ENCODE assay signal across 18 cellular contexts in the genomic region with DNA sequence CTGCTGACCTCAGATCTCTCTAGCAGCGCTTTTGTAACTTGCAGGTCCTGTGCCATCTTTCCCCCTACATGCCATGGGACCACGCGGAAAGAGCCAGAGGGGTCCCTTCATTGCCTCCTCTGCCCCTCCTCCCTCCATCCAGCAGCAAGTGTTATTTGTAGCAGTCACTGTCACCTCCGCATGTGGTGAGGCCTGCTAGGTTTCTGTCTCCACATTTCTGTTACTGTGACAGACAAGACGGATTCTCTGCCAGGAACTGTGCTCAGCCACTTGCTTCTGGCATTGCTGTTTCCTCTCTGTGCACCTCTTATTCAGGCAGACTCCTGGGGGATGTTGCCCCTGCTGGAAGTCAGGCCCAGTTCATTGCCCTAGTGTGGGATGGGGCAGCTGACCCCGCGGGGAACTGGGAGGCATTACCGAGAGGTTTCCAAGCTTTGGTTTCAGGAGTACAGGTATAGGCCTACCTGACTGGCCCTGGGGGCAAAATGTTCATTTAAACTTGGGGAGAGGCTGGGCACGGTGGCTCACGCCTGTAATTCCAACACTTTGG.
DNase-seq lines count a peak whose midpoint lies in the region; ATAC-seq, FAIRE-seq and TF ChIP-seq lines count a peak whose summit lies in the region.
"Had no signal": no experiment of that assay in that cellular context is flagged by ENCODE, and none has a peak within 500 bp of the region (broad histone marks: within the 10 kb centered on the region; RNA-seq: fewer than 3 reads in every experiment).

No MANE protein-coding gene starts in this region.

- no peak overlapping the region for H2BK15ac ChIP-seq in H1 (ENCODE audit: low read length)

- H3K4me1 Mint-ChIP-seq in GM23338 (peaks cover 23% of the 10 kb centered on the region), progenitor cell of endocrine pancreas (ENCODE audit: low read depth) (peaks cover 23% of the 10 kb centered on the region)
- peaks cover 10% of the 10 kb centered on the region for H3K4me1 Mint-ChIP-seq in activated T-cell treated with anti-CD3 and anti-CD28 coated beads, Interleukin-2, amount 50 U/mL, for 72 hours (ENCODE audit: low read depth)
- H3K4me1 Mint-ChIP-seq: CD8-positive, alpha-beta memory T cell had no signal

- H3K27ac ChIP-seq in GM23338 (ENCODE audit: low read depth), result no peak overlapping the region
- no peak overlapping the region for H3K27ac ChIP-seq in H1 (ENCODE audit: low read depth, low read length)
- H3K27ac ChIP-seq in iPS-20b (ENCODE audit: low read length), result peak overlapping the region; percentile 33
- H3K27ac ChIP-seq in testis, result no peak overlapping the region

- H3K9ac ChIP-seq in H1 (replicated peaks in 1 of 4; ENCODE audit: extremely low read depth in 1 of 4, low read depth in 3 of 4, low read length in 3 of 4) (no peak overlapping the region), iPS-20b (ENCODE audit: low read depth, low read length) (no peak overlapping the region)

- no peaks in the 10 kb centered on the region for H4K20me1 ChIP-seq in GM23338 (replicated peaks; ENCODE audit: insufficient read depth)
- no peaks in the 10 kb centered on the region for H4K20me1 ChIP-seq in H1 (replicated peaks in 1 of 2; ENCODE audit: control insufficient read depth in 1 of 2, insufficient read depth in 2 of 2, low read length in 2 of 2)

- WGBS in H1 (ENCODE audit: extremely low coverage in 1 of 2, insufficient coverage in 1 of 2, insufficient read length in 1 of 2, insufficient replicate concordance in 2 of 2, low coverage in 1 of 2, low lambda C conversion rate in 2 of 2, missing lambda C conversion rate in 1 of 2), 2 experiments, result 83% methylated on average over 10 of the region's 10 CpGs; no CpG with 5 or more reads in 1 of the 2 experiments
- WGBS in testis, 2 donors, result 88% methylated on average over 10 of the region's 10 CpGs

- no peak overlapping the region for H2BK120ac ChIP-seq in H1 (replicated peaks; ENCODE audit: low read depth, low read length)

- H3K27ac Mint-ChIP-seq in GM23338 (peak overlapping the region; percentile 57; the same call in 1 of the 2 replicates), progenitor cell of endocrine pancreas (peak overlapping the region; percentile 12)
- H3K27ac Mint-ChIP-seq in activated T-cell treated with anti-CD3 and anti-CD28 coated beads, Interleukin-2, amount 50 U/mL, for 72 hours, result no peak overlapping the region

- intact Hi-C loops in testis (cut with DNase I; ENCODE audit: low total_unique reads), result no loop called here

- no peaks in the 10 kb centered on the region for H3K79me2 ChIP-seq in GM23338 (replicated peaks; ENCODE audit: insufficient read depth)
- no peaks in the 10 kb centered on the region for H3K79me2 ChIP-seq in H1 (ENCODE audit: control insufficient read depth in 1 of 2, insufficient read depth in 2 of 2, low read length in 2 of 2)

- H2AFZ ChIP-seq in GM23338 (no peak overlapping the region), H1 (ENCODE audit: low read length) (no peak overlapping the region)

- H2BK20ac ChIP-seq in H1 (ENCODE audit: low read length), result no peak overlapping the region

- no peak overlapping the region for H3K14ac ChIP-seq in H1 (ENCODE audit: insufficient read length)

- H3K4me2 ChIP-seq in GM23338, result no peak overlapping the region
- H3K4me2 ChIP-seq in H1 (ENCODE audit: insufficient read depth in 1 of 2, low read depth in 2 of 2, low read length in 2 of 2), result no peak overlapping the region

- peaks cover 4% of the 10 kb centered on the region; the same call in 1 of the 2 replicates for H3K4me1 ChIP-seq in GM23338 (ENCODE audit: insufficient read depth)
- peaks cover 0 to 15% (median under 1%) of the 10 kb centered on the region in 4 experiments; a peak in 3 of 7 replicates for H3K4me1 ChIP-seq in H1 (replicated peaks in 1 of 4; ENCODE audit: control insufficient read depth in 3 of 4, insufficient read depth in 4 of 4, low read length in 3 of 4)
- 0 out of 2 replicates have a peak, but pooled peaks cover 4% of the 10 kb centered on the region for H3K4me1 ChIP-seq in iPS-20b (ENCODE audit: insufficient read depth, low read length)
- H3K4me1 ChIP-seq in testis, result no peaks in the 10 kb centered on the region

- no peak overlapping the region for H4K5ac ChIP-seq in H1 (ENCODE audit: insufficient read length, low read depth, low read length)

- no peak for TF ChIP-seq CTCF in GM23338 (conservative IDR thresholded peaks at IDR 0.05; ENCODE audit: low read depth in 2 of 2)
- no peak for TF ChIP-seq CTCF in H1 (IDR thresholded peaks at IDR 0.05; ENCODE audit: control extremely low read depth in 1 of 3, insufficient read depth in 1 of 3, low read depth in 1 of 3, low read length in 3 of 3)
- no peak for TF ChIP-seq CTCF in progenitor cell of endocrine pancreas (IDR thresholded peaks at IDR 0.05; ENCODE audit: unreplicated experiment)
- TF ChIP-seq CTCF in testis (IDR thresholded peaks at IDR 0.05), result no peak

- peak; percentile 50 for ATAC-seq in GM23338
- no peak for ATAC-seq in activated T-cell treated with anti-CD3 and anti-CD28 coated beads, Interleukin-2, amount 50 U/mL, for 72 hours (replicated peaks in 1 of 2)
- ATAC-seq: Panc1 had no signal

- H2AK5ac ChIP-seq in H1 (ENCODE audit: low read depth, low read length), result no peak overlapping the region

- CTCF ChIA-PET in H1 (lab: Charles Lee; ENCODE audit: partially characterized antibody), result interaction anchor here (1.0 to 6.5 kb wide), 7 partner anchors 14 to 78 kb away, joined by 3 to 44 read pairs (median 4); no protein-coding TSS in a partner anchor

- no peaks in the 10 kb centered on the region for H3K23me2 ChIP-seq in H1 (ENCODE audit: low read depth, low read length)

- no peak for TF ChIP-seq POLR2A in H1 (IDR thresholded peaks at IDR 0.05; ENCODE audit: control extremely low read depth in 1 of 2, low read depth in 2 of 2, low read length in 2 of 2)
- no peak for TF ChIP-seq POLR2A in testis (IDR thresholded peaks at IDR 0.05)

- H3K23ac ChIP-seq in H1 (ENCODE audit: insufficient read length), result no peak overlapping the region

- H3K27me3 ChIP-seq in GM23338 (ENCODE audit: insufficient read depth), result no peaks in the 10 kb centered on the region
- no peaks in the 10 kb centered on the region for H3K27me3 ChIP-seq in H1 (replicated peaks in 1 of 4; ENCODE audit: control insufficient read depth in 3 of 4, extremely low read depth in 1 of 4, insufficient read depth in 3 of 4, low read length in 3 of 4)
- no peaks in the 10 kb centered on the region for H3K27me3 ChIP-seq in iPS-20b (ENCODE audit: insufficient read depth, low read length)
- no peaks in the 10 kb centered on the region for H3K27me3 ChIP-seq in testis

- no peak overlapping the region for H3K56ac ChIP-seq in H1 (replicated peaks; ENCODE audit: insufficient read length, low read depth, low read length)

- no peak overlapping the region for H3K4ac ChIP-seq in H1 (replicated peaks; ENCODE audit: insufficient read length, low read depth, low read length)

- no peak overlapping the region for H4K91ac ChIP-seq in H1 (replicated peaks; ENCODE audit: insufficient read length, low read length)

- no peak overlapping the region for H3K18ac ChIP-seq in H1 (ENCODE audit: extremely low read depth, low read length)

- TF ChIP-seq RAD21 in H1 (IDR thresholded peaks at IDR 0.05 in 1 of 2, conservative IDR thresholded peaks at IDR 0.05 in 1 of 2; ENCODE audit: low read depth in 2 of 2, low read length in 2 of 2), result no peak; a peak in 1 of 4 replicates

- H3K9me3 Mint-ChIP-seq in GM23338, result no peaks in the 10 kb centered on the region; the same call in 2 of the 3 replicates
- H3K9me3 Mint-ChIP-seq in progenitor cell of endocrine pancreas (ENCODE audit: low read depth), result no peaks in the 10 kb centered on the region
- no peaks in the 10 kb centered on the region for H3K9me3 Mint-ChIP-seq in activated T-cell treated with anti-CD3 and anti-CD28 coated beads, Interleukin-2, amount 50 U/mL, for 72 hours
- H3K9me3 Mint-ChIP-seq: CD8-positive, alpha-beta memory T cell had no signal

- H3K36me3 Mint-ChIP-seq in GM23338 (ENCODE audit: low read depth) (no peaks in the 10 kb centered on the region), progenitor cell of endocrine pancreas (ENCODE audit: insufficient read depth) (no peaks in the 10 kb centered on the region)
- H3K36me3 Mint-ChIP-seq in activated T-cell treated with anti-CD3 and anti-CD28 coated beads, Interleukin-2, amount 50 U/mL, for 72 hours (ENCODE audit: insufficient read depth in 2 of 2), result no peaks in the 10 kb centered on the region
- H3K36me3 Mint-ChIP-seq: CD8-positive, alpha-beta memory T cell had no signal

- H2BK5ac ChIP-seq in H1 (ENCODE audit: low read depth, low read length), result no peak overlapping the region

- no peak for FAIRE-seq in H1 (lab: Jason Lieb, UNC)
- FAIRE-seq: H54 had no signal

- H3K4me3 ChIP-seq in GM23338 (no peak overlapping the region), H1 (ENCODE audit: extremely low read depth in 1 of 4, insufficient read depth in 2 of 4, low read depth in 3 of 4, low read length in 4 of 4) (no peak overlapping the region), iPS-20b (ENCODE audit: low read length) (no peak overlapping the region), testis (no peak overlapping the region)

- no peaks in the 10 kb centered on the region for H3K79me1 ChIP-seq in H1 (ENCODE audit: low read depth, low read length)

- H3K9me2 ChIP-seq in GM23338 (ENCODE audit: insufficient read depth), result no peaks in the 10 kb centered on the region

- 0 out of 4 replicates have a peak, but pooled peaks cover 0 to 1% of the 10 kb centered on the region in 2 experiments for H3K9me3 ChIP-seq in H1 (ENCODE audit: insufficient read depth in 2 of 2, low read depth in 1 of 2, low read length in 1 of 2)
- H3K9me3 ChIP-seq in iPS-20b (ENCODE audit: insufficient read depth, low read depth, low read length), result no peaks in the 10 kb centered on the region; the same call in 1 of the 2 replicates
- H3K9me3 ChIP-seq in testis, result no peaks in the 10 kb centered on the region

- H3K4me3 Mint-ChIP-seq in GM23338 (no peak overlapping the region), progenitor cell of endocrine pancreas (ENCODE audit: low read depth) (no peak overlapping the region)
- H3K4me3 Mint-ChIP-seq in activated T-cell treated with anti-CD3 and anti-CD28 coated beads, Interleukin-2, amount 50 U/mL, for 72 hours, result no peak overlapping the region
- H3K4me3 Mint-ChIP-seq: CD8-positive, alpha-beta memory T cell had no signal

- H3F3A ChIP-seq in GM23338 (replicated peaks; ENCODE audit: low read depth), result no peaks in the 10 kb centered on the region

- POLR2A ChIA-PET in H1 (lab: Charles Lee; ENCODE audit: partially characterized antibody), result no interaction called here

- DNase-seq in GM23338 (ENCODE audit: low spot score) (no peak), H1 (ENCODE audit: low read depth in 1 of 2, low spot score in 2 of 2) (no peak), progenitor cell of endocrine pancreas (ENCODE audit: low spot score, unreplicated experiment) (no peak), testis (no peak), DMS153 (lab: John Stamatoyannopoulos, UW) (no peak)
- no peak for DNase-seq in activated T-cell treated with anti-CD3 and anti-CD28 coated beads, Interleukin-2, amount 50 U/mL, for 72 hours
- DNase-seq: ACHN; CD8-positive, alpha-beta memory T cell; Karpas-422; MM.1S; NCI-H1105 treated with DMSO at 0.1 percent for 48 hours; NCI-H187 treated with DMSO at 0.1 percent for 48 hours; NCI-H446 treated with DMSO at 0.1 percent for 48 hours; NCI-H748 treated with DMSO at 0.1 percent for 48 hours; SHP77 had no signal

- H2BK12ac ChIP-seq in H1 (ENCODE audit: low read depth, low read length), result peak overlapping the region; percentile 69; the same call in 1 of the 2 replicates

- no peak for TF ChIP-seq EP300 in H1 (IDR thresholded peaks at IDR 0.05; ENCODE audit: borderline replicate concordance in 1 of 2, low read depth in 2 of 2, low read length in 2 of 2)

- no peak overlapping the region for H4K8ac ChIP-seq in H1 (ENCODE audit: extremely low read depth, insufficient read depth, low read length)

- H3K27me3 Mint-ChIP-seq in GM23338 (ENCODE audit: insufficient read depth, low read depth, poor library complexity) (peaks cover 15% of the 10 kb centered on the region), progenitor cell of endocrine pancreas (no peaks in the 10 kb centered on the region)
- no peaks in the 10 kb centered on the region for H3K27me3 Mint-ChIP-seq in activated T-cell treated with anti-CD3 and anti-CD28 coated beads, Interleukin-2, amount 50 U/mL, for 72 hours (ENCODE audit: low read depth)

- H3K36me3 ChIP-seq in GM23338 (ENCODE audit: insufficient read depth), result no peaks in the 10 kb centered on the region
- no peaks in the 10 kb centered on the region for H3K36me3 ChIP-seq in H1 (ENCODE audit: control insufficient read depth in 2 of 4, insufficient read depth in 4 of 4, low read length in 3 of 4)
- no peaks in the 10 kb centered on the region for H3K36me3 ChIP-seq in iPS-20b (ENCODE audit: insufficient read depth, low read depth, low read length)
- no peaks in the 10 kb centered on the region for H3K36me3 ChIP-seq in testis (ENCODE audit: low read depth, missing control alignments)
